ENCODE assay signal across 9 cellular contexts in the genomic region with DNA sequence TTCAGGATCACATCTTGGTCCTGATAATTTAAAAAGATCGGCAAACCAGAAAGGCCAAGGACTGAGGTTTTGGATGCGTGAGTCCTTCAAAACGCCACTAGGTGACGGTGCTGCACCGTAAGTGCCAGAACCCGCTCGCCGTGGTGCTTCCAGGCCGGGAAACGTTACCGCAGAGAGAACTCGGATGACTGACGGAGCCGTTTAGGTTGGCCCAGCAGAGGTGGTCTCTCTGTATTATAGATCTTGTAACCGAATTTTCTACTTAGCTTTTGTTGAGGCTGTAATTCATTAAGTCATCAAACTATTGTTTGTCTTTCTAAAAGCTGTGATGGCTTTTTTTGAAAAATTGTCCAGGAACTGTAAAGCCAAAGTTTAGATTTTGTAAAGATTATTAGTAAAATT. TPM values are rescaled to one million over a fixed set of nuclear protein-coding genes. Genes with fewer than 3 reads are reported as not detected.
DNase-seq lines count a peak whose midpoint lies in the region; ATAC-seq and TF ChIP-seq lines count a peak whose summit lies in the region.
"Had no signal": no experiment of that assay in that cellular context is flagged by ENCODE, and none has a peak within 500 bp of the region (broad histone marks: within the 10 kb centered on the region; RNA-seq: fewer than 3 reads in every experiment).

No MANE protein-coding gene starts in this region.

- H3K9me3 Mint-ChIP-seq in WTC11, result no peaks in the 10 kb centered on the region

- POLR2A ChIA-PET in WTC11 (lab: Charles Lee), result no interaction called here

- no peak overlapping the region for H3K27ac Mint-ChIP-seq in WTC11

- TF ChIP-seq CTCF in WTC11 (IDR thresholded peaks at IDR 0.05), result peak; percentile 95
- peak; percentile 100 for TF ChIP-seq CTCF in cardiac fibroblast (IDR thresholded peaks at IDR 0.05; ENCODE audit: low read depth, low read length)

- H3K4me3 Mint-ChIP-seq in WTC11, result no peak overlapping the region

- peaks cover 20% of the 10 kb centered on the region for H3K4me1 Mint-ChIP-seq in WTC11

- CTCF ChIA-PET in WTC11 (lab: Charles Lee), result no interaction called here

- no peaks in the 10 kb centered on the region for H3K36me3 Mint-ChIP-seq in WTC11

- H3K27me3 Mint-ChIP-seq in WTC11 (ENCODE audit: low read depth), result peaks cover 3% of the 10 kb centered on the region; the same call in 1 of the 2 replicates

- H3K4me3 ChIP-seq in cardiac fibroblast (replicated peaks in 1 of 2; ENCODE audit: low read depth in 2 of 2, low read length in 2 of 2), result no peak overlapping the region
- H3K4me3 ChIP-seq: BLaER1 treated with 17β-estradiol and CSF1 and Interleukin-3, amounts not matched to agents 10 nM and 100 nM had no signal

- ATAC-seq in HG03025 (IDR thresholded peaks at IDR 0.05; ENCODE audit: low FRiP score, unreplicated experiment), result peak; percentile 77
- ATAC-seq in WTC11, result peak; percentile 95

- peak; percentile 76 to 79 for DNase-seq in NCI-H2081 (lab: John Stamatoyannopoulos, UW)
- no peak for DNase-seq in NCI-H2081 treated with DMSO at 0.1 percent for 48 hours (lab: John Stamatoyannopoulos, UW)
- peak; percentile 82 for DNase-seq in NCI-H2227 (lab: John Stamatoyannopoulos, UW; ENCODE audit: unreplicated experiment)
- DNase-seq in WTC11 (ENCODE audit: low spot score), result peak; percentile 80
- DNase-seq in cardiac fibroblast (ENCODE audit: low read depth in 2 of 2), result peak; percentile 82 to 87
- peak; percentile 45 for DNase-seq in kidney glomerular epithelial cell (lab: John Stamatoyannopoulos, UW)
- peak; percentile 50 to 51 for DNase-seq in stimulated activated CD4-positive, alpha-beta T cell treated with anti-CD3 and anti-CD28 coated beads, Interleukin-2, amount 100 ng/mL, for 48 hours

TF ChIP-seq in WTC11, 78 proteins besides CTCF, POLR2A, EP300 and RAD21:
- TF ChIP-seq ZNF121 (CRISPR knock-in tag; IDR thresholded peaks at IDR 0.05) (peak; percentile 66), MXD4 (CRISPR knock-in tag; IDR thresholded peaks at IDR 0.05; ENCODE audit: borderline replicate concordance) (no peak)

RNA-seq across cellular contexts. Expression of gene ADCYAP1, which starts 39.8 kb away (rescaled TPM):
- not detected in 3 replicates for total RNA-seq in WTC11 (2021)

RNA-seq across cellular contexts. Expression of gene YES1, which starts 52.8 kb away (rescaled TPM):
- 89.7 to 113 TPM (median 96.6 TPM) in 3 replicates for total RNA-seq in WTC11 (2021)
